18 cellular contexts compared by ENCODE assay signal in genomic region chr11:78470861-78471442, GRCh38. TPM values are rescaled to one million over a fixed set of nuclear protein-coding genes. Genes with fewer than 3 reads are reported as not detected.
A peak's percentile ranks its signal among the peaks of the same experiment; 100 is the strongest.
DNase-seq lines count a peak whose midpoint lies in the region; ATAC-seq, FAIRE-seq and TF ChIP-seq lines count a peak whose summit lies in the region.
"Had no signal": no experiment of that assay in that cellular context is flagged by ENCODE, and none has a peak within 500 bp of the region (broad histone marks: within the 10 kb centered on the region; RNA-seq: fewer than 3 reads in every experiment).

No MANE protein-coding gene starts in this region.

- H3K4me1 ChIP-seq in GM23338 (ENCODE audit: insufficient read depth) (0 out of 2 replicates have a peak, but pooled peaks cover 5% of the 10 kb centered on the region), HepG2 (ENCODE audit: insufficient read depth, low read length) (peaks cover 34% of the 10 kb centered on the region), Peyer's patch (peaks cover 0 to 6% (median 0%) of the 10 kb centered on the region in 4 donors)

- H3K27ac ChIP-seq in GM23338 (ENCODE audit: low read depth) = no peak overlapping the region
- H3K27ac ChIP-seq in HepG2 (ENCODE audit: extremely low read length, insufficient read depth, low read length) = no peak overlapping the region
- H3K27ac ChIP-seq in Peyer's patch = no peak overlapping the region
- H3K27ac ChIP-seq: BLaER1, C4-2B, GM23248 had no signal

- H3K36me3 Mint-ChIP-seq in GM23338 (ENCODE audit: low read depth) (peaks cover 23% of the 10 kb centered on the region), activated B cell treated with CpG ODN at 0.5 μM for 24 hours (ENCODE audit: low read depth) (peaks cover 8% of the 10 kb centered on the region)

- no peaks in the 10 kb centered on the region; the same call in 2 of the 3 replicates for H3K9me3 Mint-ChIP-seq in GM23338
- H3K9me3 Mint-ChIP-seq in activated B cell treated with CpG ODN at 0.5 μM for 24 hours = no peaks in the 10 kb centered on the region

- TF ChIP-seq CTCF in GM23338 (conservative IDR thresholded peaks at IDR 0.05; ENCODE audit: low read depth in 2 of 2) (no peak), activated B cell treated with CpG ODN at 0.5 μM for 24 hours (IDR thresholded peaks at IDR 0.05) (no peak), HepG2 (CRISPR knock-in tag; IDR thresholded peaks at IDR 0.05) (no peak), Peyer's patch (IDR thresholded peaks at IDR 0.05) (no peak)

- in situ Hi-C loops in HepG2 (cut with HindIII; ENCODE audit: extremely low pct_ligation_motif_present, low pct_unique_long_range_greater_than_20kb) = no loop called here

- no peaks in the 10 kb centered on the region for H3K27me3 Mint-ChIP-seq in GM23338 (ENCODE audit: insufficient read depth, low read depth, poor library complexity)
- H3K27me3 Mint-ChIP-seq in activated B cell treated with CpG ODN at 0.5 μM for 24 hours = no peaks in the 10 kb centered on the region
- H3K27me3 Mint-ChIP-seq: CD4-positive, CD25-positive, alpha-beta regulatory T cell had no signal

- H3K27ac Mint-ChIP-seq in GM23338 (no peak overlapping the region), activated B cell treated with CpG ODN at 0.5 μM for 24 hours (peak overlapping the region; percentile 59)
- H3K27ac Mint-ChIP-seq: CD4-positive, CD25-positive, alpha-beta regulatory T cell; CD8-positive, alpha-beta T cell had no signal

- TF ChIP-seq EP300 in HepG2 (IDR thresholded peaks at IDR 0.05; ENCODE audit: low read depth in 2 of 2, low read length in 2 of 2) (no peak), HepG2 (CRISPR knock-in tag; IDR thresholded peaks at IDR 0.05; ENCODE audit: borderline replicate concordance) (no peak)

- H3K27me3 ChIP-seq in GM23338 (ENCODE audit: insufficient read depth) (no peaks in the 10 kb centered on the region), HepG2 (ENCODE audit: control insufficient read depth in 1 of 2, insufficient read depth in 2 of 2, low read length in 2 of 2) (no peaks in the 10 kb centered on the region), Peyer's patch (no peaks in the 10 kb centered on the region)
- H3K27me3 ChIP-seq: BLaER1 had no signal

- intact Hi-C loops in activated B cell treated with CpG ODN at 0.5 μM for 24 hours (cut with micrococcal nuclease) (no loop called here), HepG2 (cut with micrococcal nuclease; ENCODE audit: unreplicated experiment) (no loop called here)

- ATAC-seq in GM23338 = no peak
- ATAC-seq in activated B cell treated with CpG ODN at 0.5 μM for 24 hours (ENCODE audit: low read depth) = no peak
- peak; percentile 23; the same call in 1 of the 3 replicates for ATAC-seq in HepG2
- ATAC-seq: CD8-positive, alpha-beta T cell; GM12878; HCT116 had no signal

- peaks cover 12% of the 10 kb centered on the region for H3K4me1 Mint-ChIP-seq in GM23338
- peaks cover 18% of the 10 kb centered on the region for H3K4me1 Mint-ChIP-seq in activated B cell treated with CpG ODN at 0.5 μM for 24 hours

- TF ChIP-seq RAD21 in HepG2 (CRISPR knock-in tag; IDR thresholded peaks at IDR 0.05) = no peak

- no peak overlapping the region for H3K9ac ChIP-seq in HepG2 (ENCODE audit: insufficient read depth, low read depth, low read length)
- H3K9ac ChIP-seq: BLaER1, GM23248 had no signal

- no peaks in the 10 kb centered on the region for H3F3A ChIP-seq in GM23338 (replicated peaks; ENCODE audit: low read depth)

- H4K20me1 ChIP-seq in GM23338 (replicated peaks; ENCODE audit: insufficient read depth) = no peaks in the 10 kb centered on the region
- no peaks in the 10 kb centered on the region for H4K20me1 ChIP-seq in HepG2 (ENCODE audit: insufficient read depth, low read length)
- H4K20me1 ChIP-seq: BLaER1 had no signal

- POLR2A ChIA-PET in activated B cell treated with CpG ODN at 0.5 μM for 24 hours (lab: Charles Lee) = no interaction called here
- POLR2A ChIA-PET in HepG2 (lab: Yijun Ruan, JAX) = no interaction called here

- H3K36me3 ChIP-seq in GM23338 (ENCODE audit: insufficient read depth) = no peaks in the 10 kb centered on the region; the same call in 1 of the 2 replicates
- H3K36me3 ChIP-seq in HepG2 (replicated peaks in 1 of 2; ENCODE audit: control insufficient read depth in 1 of 2, insufficient read depth in 2 of 2, low read length in 2 of 2) = peaks cover 3 to 18% of the 10 kb centered on the region in 2 experiments; a peak in 4 of 5 replicates
- H3K36me3 ChIP-seq in Peyer's patch = no peaks in the 10 kb centered on the region

- no peak for DNase-seq in GM23338 (ENCODE audit: low spot score)
- no peak for DNase-seq in activated B cell treated with CpG ODN at 0.5 μM for 24 hours
- no peak for DNase-seq in HepG2 (ENCODE audit: low spot score)
- DNase-seq in SHP77 treated with DMSO at 0.1 percent for 48 hours (lab: John Stamatoyannopoulos, UW) = no peak
- no peak for DNase-seq in NOMO-1 treated with dmso at 0.1 percent for 144 hours (lab: John Stamatoyannopoulos, UW; ENCODE audit: unreplicated experiment)
- no peak for DNase-seq in Peyer's patch
- DNase-seq: Caco-2; CD4-positive, CD25-positive, alpha-beta regulatory T cell; CD8-positive, alpha-beta T cell; DMS153; DND-41; GM23248; H9 had no signal

- H3K4me3 Mint-ChIP-seq in GM23338 (no peak overlapping the region), activated B cell treated with CpG ODN at 0.5 μM for 24 hours (no peak overlapping the region)
- H3K4me3 Mint-ChIP-seq: CD4-positive, CD25-positive, alpha-beta regulatory T cell; CD8-positive, alpha-beta T cell; H9 had no signal

- TF ChIP-seq POLR2A in HepG2 (IDR thresholded peaks at IDR 0.05; ENCODE audit: insufficient read depth in 1 of 2, low read depth in 2 of 2, low read length in 2 of 2) (no peak), Peyer's patch (IDR thresholded peaks at IDR 0.05) (no peak)

- H3K4me3 ChIP-seq in GM23338 (no peak overlapping the region), HepG2 (replicated peaks in 1 of 3; ENCODE audit: insufficient read depth in 1 of 3, low read depth in 2 of 3, low read length in 3 of 3) (no peak overlapping the region), Peyer's patch (no peak overlapping the region)
- H3K4me3 ChIP-seq: BLaER1, GM12878, GM23248 had no signal

- H3K9me2 ChIP-seq in GM23338 (ENCODE audit: insufficient read depth) = no peaks in the 10 kb centered on the region

- BruUV-seq in HepG2 (replicated peaks; lab: Mats Ljungman, UMichigan) = no TSS peak

- CTCF ChIA-PET in activated B cell treated with CpG ODN at 0.5 μM for 24 hours (lab: Charles Lee) = interaction anchor here (1.5 kb wide), 1 partner anchor 52 kb away, joined by 3 read pairs; no protein-coding TSS in a partner anchor
- CTCF ChIA-PET in HepG2 (lab: Yijun Ruan, JAX; ENCODE audit: low intra/inter-chr PET ratio, low total read pairs) = no interaction called here

- 52% methylated on average over 3 of the region's 3 CpGs for WGBS in HepG2 (ENCODE audit: low lambda C conversion rate)

- no peaks in the 10 kb centered on the region for H3K79me2 ChIP-seq in GM23338 (replicated peaks; ENCODE audit: insufficient read depth)
- H3K79me2 ChIP-seq in HepG2 (ENCODE audit: insufficient read depth, low read length) = no peaks in the 10 kb centered on the region

- no peak for FAIRE-seq in HepG2 (lab: Jason Lieb, UNC)
- FAIRE-seq: G401.6, GM12878 had no signal

- no peak overlapping the region for H2AFZ ChIP-seq in GM23338
- H2AFZ ChIP-seq in HepG2 (ENCODE audit: low read length) = no peak overlapping the region
- H2AFZ ChIP-seq: GM23248 had no signal

- H3K4me2 ChIP-seq in GM23338 = 0 out of 2 replicates have a peak overlapping the region, but pooled peaks have one; percentile 4
- no peak overlapping the region for H3K4me2 ChIP-seq in HepG2 (ENCODE audit: low read depth, low read length)
- H3K4me2 ChIP-seq: BLaER1 had no signal

- H3K9me3 ChIP-seq in HepG2 (ENCODE audit: low read length) (no peaks in the 10 kb centered on the region), Peyer's patch (no peaks in the 10 kb centered on the region)
- H3K9me3 ChIP-seq: BLaER1, Caco-2 had no signal

TF ChIP-seq in GM23338, 12 proteins besides CTCF, POLR2A, EP300 and RAD21:
- no peak for TF ChIP-seq ZNF114 (CRISPR knock-in tag; IDR thresholded peaks at IDR 0.05)

TF ChIP-seq in HepG2, 621 proteins besides CTCF, POLR2A, EP300 and RAD21 (continues in another document):
- TF ChIP-seq FOXA3 (CRISPR knock-in tag; IDR thresholded peaks at IDR 0.05) (peak; percentile 38; the same call in 1 of the 2 replicates), ZNF17 (CRISPR knock-in tag; IDR thresholded peaks at IDR 0.05) (no peak)

RNA-seq across cellular contexts. Expression of gene GAB2, which starts 53.3 kb away (rescaled TPM):
- total RNA-seq in GM23338 (2014; rRNA removed; shearing (Covaris generic)) = 6.9 and 10.8 TPM in 2 replicates
- polyA plus RNA-seq in GM23338 (2016; fragmentation: Nextera tagmentation; extraction: Ambion mirVana) (2.0 and 2.5 TPM in 2 replicates), HepG2 (2011; rRNA removed) (7.9 and 8.6 TPM in 2 replicates)
- total RNA-seq in activated B cell treated with CpG ODN at 0.5 μM for 24 hours (22.4 and 22.7 TPM in 2 replicates), HepG2 (2016; rRNA removed; fragmentation: Illumina TruSeq; extraction: Trizol) (3.2 and 4.1 TPM in 2 replicates), Peyer's patch (10 to 100 TPM; 14.0 to 41.3 (median 34.7) TPM)
- 0.35 and 0.40 TPM in 2 replicates for total RNA-seq in HepG2 (2016; cell fraction: cytosol; rRNA removed; fragmentation: Illumina TruSeq; extraction: Trizol; ENCODE audit: low read depth)
- 2.7 and 3.2 TPM in 2 replicates for total RNA-seq in HepG2 (2016; cell fraction: insoluble cytoplasmic fraction; rRNA removed; fragmentation: Illumina TruSeq; extraction: Trizol)
- total RNA-seq in HepG2 (2016; cell fraction: membrane; rRNA removed; fragmentation: Illumina TruSeq; extraction: Trizol) = 1.6 and 1.7 TPM in 2 replicates
- total RNA-seq in HepG2 (2016; cell fraction: nucleus; rRNA removed; fragmentation: Illumina TruSeq; extraction: Trizol) = 3.4 and 4.6 TPM in 2 replicates
- polyA plus RNA-seq in HepG2 (2011; cell fraction: cytosol; rRNA removed) = 4.7 and 5.6 TPM in 2 replicates
- polyA plus RNA-seq in HepG2 (2011; cell fraction: nucleus; rRNA removed) = 11.5 and 11.7 TPM in 2 replicates
- 9.4 and 12.0 TPM in 2 replicates for polyA plus RNA-seq in HepG2 (2012)
- polyA plus RNA-seq in HepG2 (2016; cell fraction: cytosol; fragmentation: Illumina TruSeq; extraction: Trizol; ENCODE audit: low read depth) = 0.11 and 0.16 TPM in 2 replicates
- polyA plus RNA-seq in HepG2 (2016; cell fraction: insoluble cytoplasmic fraction; fragmentation: Illumina TruSeq; extraction: Trizol; ENCODE audit: low read depth) = 2.2 TPM in 2 replicates
- 0.73 and 0.90 TPM in 2 replicates for polyA plus RNA-seq in HepG2 (2016; cell fraction: membrane; fragmentation: Illumina TruSeq; extraction: Trizol; ENCODE audit: low read depth)
- 3.2 and 4.9 TPM in 2 replicates for polyA plus RNA-seq in HepG2 (2016; cell fraction: nucleus; fragmentation: Illumina TruSeq; extraction: Trizol; ENCODE audit: insufficient read depth, low read depth)
- 10.0 and 14.5 TPM in 2 replicates for polyA minus RNA-seq in HepG2 (2011; rRNA and poly(A)+ RNA removed; ENCODE audit: low replicate concordance)
- polyA minus RNA-seq in HepG2 (2011; cell fraction: cytosol; rRNA and poly(A)+ RNA removed) = 5.8 and 6.6 TPM in 2 replicates
- polyA minus RNA-seq in HepG2 (2011; cell fraction: nucleus; rRNA and poly(A)+ RNA removed) = 11.7 and 15.5 TPM in 2 replicates
